Comparison of ENCODE assay signal across 16 cellular contexts in the genomic region with DNA sequence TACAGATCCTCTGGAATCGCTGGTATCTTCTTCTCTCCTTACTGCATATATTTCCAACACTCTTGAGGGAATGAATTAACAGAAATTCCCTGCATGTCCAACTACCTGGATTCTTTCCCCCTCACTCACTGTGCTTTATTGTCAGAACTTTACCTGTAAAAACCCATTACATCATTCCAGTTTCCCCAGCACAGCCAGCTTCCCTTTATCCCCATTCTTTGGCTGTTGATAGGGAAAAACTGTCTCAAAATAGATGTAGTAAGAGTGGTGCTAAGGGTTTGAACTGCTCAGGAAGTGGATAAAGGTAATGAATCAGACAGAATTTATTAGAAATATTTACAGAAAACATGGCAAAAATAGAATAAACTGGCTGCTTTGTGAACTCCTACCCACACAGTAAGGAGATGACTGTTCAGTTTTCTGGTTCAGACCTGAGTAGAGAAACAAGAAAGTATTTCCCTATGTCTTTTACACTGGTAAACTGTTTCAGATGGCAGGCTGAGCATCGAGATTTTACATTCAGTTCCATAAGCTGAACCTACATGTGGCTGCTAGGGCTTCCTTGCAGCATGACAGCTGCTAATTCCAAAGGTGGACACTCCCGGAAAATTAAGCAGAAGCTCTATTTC.
DNase-seq lines count a peak whose midpoint lies in the region; ATAC-seq and TF ChIP-seq lines count a peak whose summit lies in the region.
"Had no signal": no experiment of that assay in that cellular context is flagged by ENCODE, and none has a peak within 500 bp of the region (broad histone marks: within the 10 kb centered on the region; RNA-seq: fewer than 3 reads in every experiment).

No MANE protein-coding gene starts in this region.

- DNase-seq in GM13977 (ENCODE audit: low spot score) (peak; percentile 9), PC-9 (no peak), aorta (no peak)
- DNase-seq in activated CD8-positive, alpha-beta memory T cell treated with anti-CD3 and anti-CD28 coated beads, Interleukin-2, amount 50 U/mL, for 48 hours: no peak
- DNase-seq: CD8-positive, alpha-beta T cell; COR-L47; DMS153; DMS79 treated with DMSO at 0.1 percent for 48 hours; EL had no signal

- H3K36me3 ChIP-seq in PC-9 (ENCODE audit: low read depth): no peaks in the 10 kb centered on the region
- no peaks in the 10 kb centered on the region for H3K36me3 ChIP-seq in aorta (ENCODE audit: control insufficient read depth in 1 of 2, insufficient read depth in 2 of 2, low read length in 1 of 2)
- H3K36me3 ChIP-seq: HAP-1 had no signal

- CTCF ChIA-PET in PC-9 (lab: Charles Lee): no interaction called here

- no TSS peak for BruUV-seq in PC-9 (replicated peaks; lab: Mats Ljungman, UMichigan)

- H4K20me1 ChIP-seq in PC-9 (ENCODE audit: insufficient read depth): no peaks in the 10 kb centered on the region

- POLR2A ChIA-PET in PC-9 (lab: Charles Lee; ENCODE audit: unreplicated experiment): no interaction called here

- no peak for TF ChIP-seq CTCF in GM13977 (IDR thresholded peaks at IDR 0.05; ENCODE audit: extremely low read depth, insufficient read depth, missing control alignments)
- TF ChIP-seq CTCF in PC-9 (conservative IDR thresholded peaks at IDR 0.05): no peak

- no peaks in the 10 kb centered on the region for H3F3A ChIP-seq in PC-9 (ENCODE audit: insufficient read depth, low read depth)

- peaks cover 12% of the 10 kb centered on the region; the same call in 1 of the 2 replicates for H3K4me1 ChIP-seq in PC-9 (replicated peaks; ENCODE audit: insufficient read depth)
- peaks cover 0 to 8% of the 10 kb centered on the region in 2 donors for H3K4me1 ChIP-seq in aorta (ENCODE audit: control insufficient read depth in 1 of 2, insufficient read depth in 2 of 2, low read length in 2 of 2)
- H3K4me1 ChIP-seq: A549, HAP-1 had no signal

- peak overlapping the region; percentile 60; the same call in 1 of the 2 replicates for H2AFZ ChIP-seq in PC-9

- in situ Hi-C loops in GM13977 (cut with MboI; ENCODE audit: low pct_unique_long_range_greater_than_20kb, low sequenced_read_pairs, unreplicated experiment): no loop called here

- H3K79me2 ChIP-seq in PC-9 (ENCODE audit: low read depth): no peaks in the 10 kb centered on the region

- H3K4me3 ChIP-seq in PC-9 (no peak overlapping the region), aorta (ENCODE audit: low read length in 2 of 2) (no peak overlapping the region)
- H3K4me3 ChIP-seq: A549, HAP-1 had no signal

- H3K4me2 ChIP-seq in PC-9: no peak overlapping the region
- H3K4me2 ChIP-seq: A549 had no signal

- intact Hi-C loops in PC-9 (cut with micrococcal nuclease; ENCODE audit: unreplicated experiment): no loop called here
- intact Hi-C loops in aorta (cut with DNase I): loop anchor here in 1 of 2 donors (10.0 kb wide), 1 partner anchor 128 kb away; no protein-coding TSS in a partner anchor

- WGBS in aorta, 2 donors: 42 to 87% methylated on average over 3 of the region's 3 CpGs

- H3K9me3 ChIP-seq in PC-9 (ENCODE audit: insufficient read depth, low read depth) (no peaks in the 10 kb centered on the region), aorta (ENCODE audit: control insufficient read depth, low read length) (no peaks in the 10 kb centered on the region)
- H3K9me3 ChIP-seq: A549, HAP-1 had no signal

- no peaks in the 10 kb centered on the region for H3K9me2 ChIP-seq in PC-9 (ENCODE audit: insufficient read depth)

- no peak overlapping the region for H3K27ac ChIP-seq in PC-9
- peak overlapping the region; percentile 28 to 29 for H3K27ac ChIP-seq in aorta (ENCODE audit: low read depth in 1 of 2, low read length in 2 of 2)
- H3K27ac ChIP-seq: A549, HL-60 had no signal

- peak; percentile 61 for ATAC-seq in HG02571 (IDR thresholded peaks at IDR 0.05; ENCODE audit: unreplicated experiment)
- ATAC-seq in aorta (ENCODE audit: low FRiP score): no peak
- ATAC-seq in GM21825 (IDR thresholded peaks at IDR 0.05; ENCODE audit: unreplicated experiment): no peak
- no peak for ATAC-seq in activated CD4-positive, CD25-positive, alpha-beta regulatory T cell treated with anti-CD3 and anti-CD28 coated beads, Interleukin-2, amount 50 U/mL, for 24 hours
- ATAC-seq in HG02840 (IDR thresholded peaks at IDR 0.05; ENCODE audit: low FRiP score, unreplicated experiment): no peak
- ATAC-seq: A549; CD8-positive, alpha-beta T cell had no signal

- H3K27me3 ChIP-seq in PC-9 (ENCODE audit: insufficient read depth, low read depth): no peaks in the 10 kb centered on the region
- no peaks in the 10 kb centered on the region for H3K27me3 ChIP-seq in aorta (ENCODE audit: control insufficient read depth in 1 of 2, insufficient read depth in 2 of 2, low read length in 1 of 2)
